In genomic region chr1:154747841-154748766, GRCh38 we compare ENCODE assay signal across 1 cellular context.
TF ChIP-seq lines count a peak whose summit lies in the region.

No MANE protein-coding gene starts in this region.

TF ChIP-seq in SK-N-SH, 30 proteins besides CTCF, POLR2A, EP300 and RAD21 (continued from another document):
- TF ChIP-seq ZBTB33 (IDR thresholded peaks at IDR 0.05; ENCODE audit: borderline replicate concordance, low read depth) (no peak), ELF1 (IDR thresholded peaks at IDR 0.05) (no peak), TCF12 (IDR thresholded peaks at IDR 0.05) (no peak), MXI1 (IDR thresholded peaks at IDR 0.05; ENCODE audit: low read depth, low read length) (peak; percentile 79), MAX (IDR thresholded peaks at IDR 0.05; ENCODE audit: low read depth) (no peak), YY1 (IDR thresholded peaks at IDR 0.05; ENCODE audit: low read depth) (no peak)
